In genomic region chr7:106459397-106460072, GRCh38 we compare ENCODE assay signal across 20 cellular contexts.
"Had no signal": no experiment of that assay in that cellular context is flagged by ENCODE, and none has a peak within 500 bp of the region (broad histone marks: within the 10 kb centered on the region; RNA-seq: fewer than 3 reads in every experiment).

No MANE protein-coding gene starts in this region.

- DNase-seq: activated B cell treated with CpG ODN at 0.5 μM for 24 hours; activated CD4-positive, alpha-beta T cell treated with anti-CD3 and anti-CD28 coated beads for 48 hours; activated CD8-positive, alpha-beta memory T cell treated with anti-CD3 and anti-CD28 coated beads, Interleukin-2, amount 10 ng/mL, durations not matched to agents 7 days and 5 days; activated CD8-positive, alpha-beta T cell treated with anti-CD3 and anti-CD28 coated beads for 36 hours; activated T-cell treated with anti-CD3 and anti-CD28 coated beads for 4 hours; cortex of kidney; erythroblast; foreskin fibroblast; left colon; lower lobe of right lung; naive thymus-derived CD4-positive, alpha-beta T cell; retina; stimulated activated CD4-positive, alpha-beta T cell treated with anti-CD3 and anti-CD28 coated beads, Interleukin-2, amount 100 ng/mL, for 48 hours; stimulated activated CD8-positive, alpha-beta memory T cell treated with anti-CD3 and anti-CD28 coated beads, Interleukin-4, amount 100 ng/mL, for 48 hours; stimulated activated naive CD4-positive, alpha-beta T cell; upper lobe of left lung had no signal

- H3K9me3 ChIP-seq: lower lobe of right lung, thoracic aorta had no signal

- H3K27me3 ChIP-seq: cardiac muscle cell, upper lobe of left lung had no signal

- H3K36me3 ChIP-seq: cardiac muscle cell, lower lobe of right lung, thoracic aorta, upper lobe of left lung had no signal

- H3K4me3 ChIP-seq: cardiac muscle cell, lower lobe of right lung, thoracic aorta, upper lobe of left lung had no signal

- H3K27me3 Mint-ChIP-seq: activated CD8-positive, alpha-beta memory T cell treated with anti-CD3 and anti-CD28 coated beads, Interleukin-2, amount 10 ng/mL, durations not matched to agents 7 days and 5 days; progenitor cell of endocrine pancreas had no signal

- H3K27ac Mint-ChIP-seq: activated B cell treated with CpG ODN at 0.5 μM for 24 hours; activated CD8-positive, alpha-beta memory T cell treated with anti-CD3 and anti-CD28 coated beads, Interleukin-2, amount 10 ng/mL, durations not matched to agents 7 days and 5 days; activated CD8-positive, alpha-beta T cell treated with anti-CD3 and anti-CD28 coated beads for 36 hours; naive thymus-derived CD4-positive, alpha-beta T cell; progenitor cell of endocrine pancreas had no signal

- ATAC-seq: activated CD8-positive, alpha-beta memory T cell treated with anti-CD3 and anti-CD28 coated beads, Interleukin-2, amount 10 ng/mL, durations not matched to agents 7 days and 5 days; activated CD8-positive, alpha-beta T cell treated with anti-CD3 and anti-CD28 coated beads for 36 hours; left colon; lower lobe of right lung; naive thymus-derived CD4-positive, alpha-beta T cell had no signal

- H3K4me1 Mint-ChIP-seq: neural crest cell had no signal

- H3K27ac ChIP-seq: cardiac muscle cell, lower lobe of right lung, thoracic aorta, upper lobe of left lung had no signal

- H3K4me3 Mint-ChIP-seq: activated B cell treated with CpG ODN at 0.5 μM for 24 hours; activated CD8-positive, alpha-beta memory T cell treated with anti-CD3 and anti-CD28 coated beads, Interleukin-2, amount 10 ng/mL, durations not matched to agents 7 days and 5 days; activated CD8-positive, alpha-beta T cell treated with anti-CD3 and anti-CD28 coated beads for 36 hours; naive thymus-derived CD4-positive, alpha-beta T cell; neural crest cell had no signal
